In genomic region chr3:123660276-123660675, GRCh38 we compare ENCODE assay signal across 1 cellular context.
TF ChIP-seq lines count a peak whose summit lies in the region.

No MANE protein-coding gene starts in this region.

TF ChIP-seq in IMR-90, 13 proteins besides CTCF, POLR2A, EP300 and RAD21:
- TF ChIP-seq NFE2L2 (IDR thresholded peaks at IDR 0.05; ENCODE audit: low read depth, low read length) (no peak), USF2 (IDR thresholded peaks at IDR 0.05; ENCODE audit: low read depth, low read length) (no peak), BHLHE40 (IDR thresholded peaks at IDR 0.05; ENCODE audit: low read depth, low read length) (no peak), MXI1 (IDR thresholded peaks at IDR 0.05; ENCODE audit: borderline replicate concordance, low read depth, low read length) (no peak), MAZ (IDR thresholded peaks at IDR 0.05; ENCODE audit: borderline replicate concordance, low read depth, low read length) (no peak), RFX5 (IDR thresholded peaks at IDR 0.05; ENCODE audit: low read depth, low read length) (no peak), RCOR1 (IDR thresholded peaks at IDR 0.05; ENCODE audit: insufficient replicate concordance, low read length) (no peak), CEBPB (IDR thresholded peaks at IDR 0.05; ENCODE audit: low read depth, low read length) (no peak), ELK1 (IDR thresholded peaks at IDR 0.05; ENCODE audit: borderline replicate concordance, low read depth, low read length) (no peak), MAFK (IDR thresholded peaks at IDR 0.05; ENCODE audit: low read depth, low read length) (no peak), SMC3 (IDR thresholded peaks at IDR 0.05; ENCODE audit: low read depth, low read length) (no peak), CHD1 (IDR thresholded peaks at IDR 0.05; ENCODE audit: low read depth, low read length) (no peak), FOS (IDR thresholded peaks at IDR 0.05; ENCODE audit: low read depth, low read length) (no peak)
